ENCODE assay signal across 9 cellular contexts in the genomic region with DNA sequence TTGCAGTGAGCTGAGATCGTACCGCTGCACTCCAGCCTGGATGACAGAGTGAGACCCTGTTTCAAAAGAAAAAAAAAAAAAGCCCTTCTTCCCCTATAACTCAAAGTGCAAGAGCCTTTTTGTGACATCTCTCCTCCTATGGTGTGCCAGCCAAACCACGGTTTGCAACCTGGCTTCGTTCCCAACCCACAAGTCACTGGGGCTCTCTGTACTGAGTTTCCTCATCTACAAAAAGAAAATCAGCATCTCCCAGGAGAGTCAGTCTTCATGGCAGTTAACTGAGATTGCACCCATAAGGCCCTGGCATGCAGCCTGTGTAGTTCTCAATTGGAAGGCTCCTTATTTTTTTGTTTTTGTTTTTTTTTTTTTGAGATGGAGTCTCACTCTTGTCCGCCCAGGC. TPM values are rescaled to one million over a fixed set of nuclear protein-coding genes. Genes with fewer than 3 reads are reported as not detected.
DNase-seq lines count a peak whose midpoint lies in the region; ATAC-seq lines count a peak whose summit lies in the region.
"Had no signal": no experiment of that assay in that cellular context is flagged by ENCODE, and none has a peak within 500 bp of the region (broad histone marks: within the 10 kb centered on the region; RNA-seq: fewer than 3 reads in every experiment).

No MANE protein-coding gene starts in this region.

- H3K36me3 Mint-ChIP-seq in activated CD8-positive, alpha-beta T cell treated with anti-CD3 and anti-CD28 coated beads, Interleukin-2, amount 10 ng/mL, durations not matched to agents 7 days and 5 days (ENCODE audit: low read depth) = peaks cover 42% of the 10 kb centered on the region

- peak overlapping the region; percentile 70 for H3K27ac Mint-ChIP-seq in activated CD8-positive, alpha-beta T cell treated with anti-CD3 and anti-CD28 coated beads, Interleukin-2, amount 10 ng/mL, durations not matched to agents 7 days and 5 days

- CTCF ChIA-PET in activated CD8-positive, alpha-beta T cell treated with anti-CD3 and anti-CD28 coated beads, Interleukin-2, amount 10 ng/mL, durations not matched to agents 7 days and 5 days (lab: Charles Lee) = no interaction called here

- no peaks in the 10 kb centered on the region for H3K27me3 Mint-ChIP-seq in activated CD8-positive, alpha-beta T cell treated with anti-CD3 and anti-CD28 coated beads, Interleukin-2, amount 10 ng/mL, durations not matched to agents 7 days and 5 days (ENCODE audit: low read depth)

- POLR2A ChIA-PET in activated CD8-positive, alpha-beta T cell treated with anti-CD3 and anti-CD28 coated beads, Interleukin-2, amount 10 ng/mL, durations not matched to agents 7 days and 5 days (lab: Charles Lee) = no interaction called here

- peak; percentile 28 for ATAC-seq in activated CD8-positive, alpha-beta T cell treated with anti-CD3 and anti-CD28 coated beads, Interleukin-2, amount 10 ng/mL, durations not matched to agents 7 days and 5 days
- ATAC-seq in GM21423 (IDR thresholded peaks at IDR 0.05; ENCODE audit: unreplicated experiment) (no peak), HG03432 (IDR thresholded peaks at IDR 0.05; ENCODE audit: unreplicated experiment) (no peak)
- ATAC-seq: gastrocnemius medialis had no signal

- H3K9me3 Mint-ChIP-seq in activated CD8-positive, alpha-beta T cell treated with anti-CD3 and anti-CD28 coated beads, Interleukin-2, amount 10 ng/mL, durations not matched to agents 7 days and 5 days (ENCODE audit: insufficient read depth) = no peaks in the 10 kb centered on the region

- peaks cover 6% of the 10 kb centered on the region for H3K4me1 Mint-ChIP-seq in activated CD8-positive, alpha-beta T cell treated with anti-CD3 and anti-CD28 coated beads, Interleukin-2, amount 10 ng/mL, durations not matched to agents 7 days and 5 days (ENCODE audit: low read depth)

- no peak overlapping the region for H3K4me3 Mint-ChIP-seq in activated CD8-positive, alpha-beta T cell treated with anti-CD3 and anti-CD28 coated beads, Interleukin-2, amount 10 ng/mL, durations not matched to agents 7 days and 5 days

- DNase-seq in NOMO-1 treated with DMSO at 0.1 percent for 48 hours (lab: John Stamatoyannopoulos, UW; ENCODE audit: unreplicated experiment) (peak; percentile 1), NOMO-1 treated with dmso at 0.1 percent for 144 hours (lab: John Stamatoyannopoulos, UW; ENCODE audit: unreplicated experiment) (no peak), LHCN-M2 (ENCODE audit: low read depth) (peak; percentile 69), pons (ENCODE audit: low spot score) (peak; percentile 24), ureter (ENCODE audit: low spot score) (no peak)
- DNase-seq in activated CD8-positive, alpha-beta T cell treated with anti-CD3 and anti-CD28 coated beads, Interleukin-2, amount 10 ng/mL, durations not matched to agents 7 days and 5 days = no peak

RNA-seq across cellular contexts. Expression of gene ODF2, which starts 14.8 kb away (rescaled TPM):
- total RNA-seq in LHCN-M2 (2014; rRNA removed) (55.2 and 63.3 TPM in 2 replicates), ureter (24.0 TPM)
- 30.2 TPM for polyA plus RNA-seq in LHCN-M2 (2012)
- 10 to 100 TPM; 77.5 to 82.8 TPM for total RNA-seq in activated CD8-positive, alpha-beta T cell treated with anti-CD3 and anti-CD28 coated beads, Interleukin-2, amount 10 ng/mL, durations not matched to agents 7 days and 5 days

RNA-seq across cellular contexts. Expression of gene GLE1, which starts 34.0 kb away (rescaled TPM):
- total RNA-seq in LHCN-M2 (2014; rRNA removed) (50.1 and 53.2 TPM in 2 replicates), ureter (19.8 TPM)
- polyA plus RNA-seq in LHCN-M2 (2012) = 23.5 TPM
- total RNA-seq in activated CD8-positive, alpha-beta T cell treated with anti-CD3 and anti-CD28 coated beads, Interleukin-2, amount 10 ng/mL, durations not matched to agents 7 days and 5 days = 10 to 100 TPM; 46.5 to 47.7 TPM

RNA-seq across cellular contexts. Expression of gene CERCAM, which starts 49.9 kb away (rescaled TPM):
- total RNA-seq in LHCN-M2 (2014; rRNA removed) = 103 and 117 TPM in 2 replicates
- polyA plus RNA-seq in LHCN-M2 (2012) = 90.9 TPM
- 1 to 10 TPM; 3.9 to 4.2 TPM for total RNA-seq in activated CD8-positive, alpha-beta T cell treated with anti-CD3 and anti-CD28 coated beads, Interleukin-2, amount 10 ng/mL, durations not matched to agents 7 days and 5 days
- total RNA-seq in ureter = 51.3 TPM

Comparison
In these comparisons a context has a peak if more than half of its experiments do, and no peak if none do; other contexts are left out.
1. DNase-seq: peak in NOMO-1 treated with DMSO at 0.1 percent for 48 hours (single experiment), LHCN-M2 (single experiment) and pons (single experiment); none in NOMO-1 treated with dmso at 0.1 percent for 144 hours (single experiment), activated CD8-positive, alpha-beta T cell treated with anti-CD3 and anti-CD28 coated beads, Interleukin-2, amount 10 ng/mL, durations not matched to agents 7 days and 5 days (single experiment) and ureter (single experiment).
2. RNA of gene CERCAM, which starts 49.9 kb away (total RNA-seq): 103 to 117 TPM in LHCN-M2 and 51.3 TPM in ureter (single experiment); 3.9 to 4.2 TPM in activated CD8-positive, alpha-beta T cell treated with anti-CD3 and anti-CD28 coated beads, Interleukin-2, amount 10 ng/mL, durations not matched to agents 7 days and 5 days; every median in the first group is over 10 times any median in the second.